Comparison of ENCODE assay signal across 8 cellular contexts in the genomic region with DNA sequence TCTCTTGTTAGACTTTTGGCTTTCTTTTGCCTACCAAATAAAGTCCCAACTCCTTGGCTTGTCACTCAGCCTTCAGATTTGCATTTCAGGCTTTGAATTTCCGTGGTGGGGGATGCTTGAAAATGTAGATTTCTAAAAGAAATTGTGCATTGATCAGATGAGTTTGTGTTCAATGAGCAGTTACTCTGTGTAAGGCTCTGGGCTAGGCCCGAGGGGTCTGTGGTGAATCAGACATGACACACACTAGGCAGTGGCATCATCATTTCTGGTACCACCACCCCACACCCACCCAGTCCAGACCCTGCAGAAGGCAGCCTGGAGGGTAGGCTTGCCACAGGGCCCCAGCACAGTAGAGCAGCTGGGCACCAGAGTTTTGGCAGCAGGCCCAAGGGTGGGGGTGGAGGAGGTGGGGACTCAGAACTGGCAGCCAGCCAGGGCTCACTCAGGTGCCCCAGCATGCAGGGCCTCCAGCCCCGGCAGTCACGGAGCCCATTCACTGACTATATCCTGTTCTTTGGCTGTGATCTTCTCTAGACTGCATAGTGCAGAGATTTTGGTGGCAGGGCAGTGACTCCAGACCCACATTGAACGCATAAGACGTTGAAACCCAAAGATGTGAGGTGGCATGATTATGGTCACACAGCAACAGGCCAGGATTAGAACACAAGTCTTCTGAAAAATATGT.
DNase-seq lines count a peak whose midpoint lies in the region; ATAC-seq and TF ChIP-seq lines count a peak whose summit lies in the region.

No MANE protein-coding gene starts in this region.

- H3K9me2 ChIP-seq in GM23248 (ENCODE audit: insufficient read depth), result no peaks in the 10 kb centered on the region

- no peaks in the 10 kb centered on the region for H3K79me2 ChIP-seq in GM23248 (ENCODE audit: insufficient read depth)

- no peak overlapping the region for H2AFZ ChIP-seq in GM23248

- no peaks in the 10 kb centered on the region for H3K27me3 ChIP-seq in foreskin keratinocyte
- H3K27me3 ChIP-seq in GM23248 (replicated peaks; ENCODE audit: insufficient read depth), result no peaks in the 10 kb centered on the region

- H3K9ac ChIP-seq in GM23248, result no peak overlapping the region

- no peak overlapping the region for H3K27ac ChIP-seq in foreskin keratinocyte
- H3K27ac ChIP-seq in GM23248, result no peak overlapping the region

- H3K4me3 ChIP-seq in GM23248, result no peak overlapping the region

- H4K20me1 ChIP-seq in GM23248 (ENCODE audit: insufficient read depth), result no peaks in the 10 kb centered on the region

- TF ChIP-seq CTCF in GM10248 (IDR thresholded peaks at IDR 0.05; ENCODE audit: control extremely low read depth, extremely low read depth, low read depth, missing control alignments) (no peak), foreskin keratinocyte (conservative IDR thresholded peaks at IDR 0.05) (no peak)

- in situ Hi-C loops in GM23248 (cut with MboI), result no loop called here

- WGBS in GM23248 (ENCODE audit: low coverage in 1 of 2, low lambda C conversion rate in 2 of 2, missing lambda C conversion rate in 2 of 2), 2 experiments, result 70 to 82% methylated on average over 6 of the region's 6 CpGs

- peak; percentile 33 for ATAC-seq in HG03064 (IDR thresholded peaks at IDR 0.05; ENCODE audit: low read depth, unreplicated experiment)
- ATAC-seq in foreskin keratinocyte, result peak; percentile 77

- H3K4me2 ChIP-seq in GM23248 (ENCODE audit: unreplicated experiment), result no peak overlapping the region

- no peaks in the 10 kb centered on the region for H3K36me3 ChIP-seq in GM23248 (ENCODE audit: low read depth)

- POLR2A ChIA-PET in GM10248 (lab: Yijun Ruan, JAX), result no interaction called here

- CTCF ChIA-PET in GM10248 (lab: Yijun Ruan, JAX), result interaction anchor here (1.3 to 2.9 kb wide), 3 partner anchors 16 to 98 kb away, joined by 3 to 15 read pairs (median 10); a partner anchor contains a TSS

- H3F3A ChIP-seq in GM23248 (ENCODE audit: insufficient read depth), result peaks cover 23% of the 10 kb centered on the region

- no peaks in the 10 kb centered on the region for H3K9me3 ChIP-seq in GM23248 (ENCODE audit: low read depth)

- DNase-seq in GM10248 (ENCODE audit: extremely low spot score) (peak; percentile 46), NCI-H345 (lab: John Stamatoyannopoulos, UW) (peak; percentile 97), foreskin keratinocyte (peak; percentile 56 to 82), pons (ENCODE audit: low spot score) (no peak), GM23248 (no peak)
- peak; percentile 48 to 51 for DNase-seq in activated CD4-positive, alpha-beta T cell treated with anti-CD3 and anti-CD28 coated beads, Interleukin-2, amount 50 U/mL, for 4 hours
- DNase-seq in stimulated activated CD4-positive, alpha-beta T cell treated with anti-CD3 and anti-CD28 coated beads, Interleukin-2, amount 100 ng/mL, for 4 hours (ENCODE audit: low read depth), result peak; percentile 67

- peaks cover 28% of the 10 kb centered on the region for H3K4me1 ChIP-seq in foreskin keratinocyte
- H3K4me1 ChIP-seq in GM23248 (ENCODE audit: insufficient read depth), result peaks cover 31% of the 10 kb centered on the region

Comparison
In these comparisons a context has a peak if more than half of its experiments do, and no peak if none do; other contexts are left out.
1. DNase-seq: peak in GM10248 (single experiment), NCI-H345 (single experiment), activated CD4-positive, alpha-beta T cell treated with anti-CD3 and anti-CD28 coated beads, Interleukin-2, amount 50 U/mL, for 4 hours (2 of 2), foreskin keratinocyte (2 of 2) and stimulated activated CD4-positive, alpha-beta T cell treated with anti-CD3 and anti-CD28 coated beads, Interleukin-2, amount 100 ng/mL, for 4 hours (single experiment); none in pons (single experiment) and GM23248 (single experiment).